In genomic region chr17:56528636-56529170, GRCh38 we compare ENCODE assay signal across 38 cellular contexts.
"Had no signal": no experiment of that assay in that cellular context is flagged by ENCODE, and none has a peak within 500 bp of the region (broad histone marks: within the 10 kb centered on the region; RNA-seq: fewer than 3 reads in every experiment).

No MANE protein-coding gene starts in this region.

- H3K27ac ChIP-seq: PC-9, RWPE1, VCaP had no signal

- H3K4me3 ChIP-seq: K562, PC-9 had no signal

- H3K36me3 Mint-ChIP-seq: activated CD8-positive, alpha-beta memory T cell treated with anti-CD3 and anti-CD28 coated beads, Interleukin-2, amount 10 ng/mL, durations not matched to agents 7 days and 5 days; activated naive CD4-positive, alpha-beta T cell treated with anti-CD3 and anti-CD28 coated beads, Interleukin-2, amount 10 ng/mL, durations not matched to agents 7 days and 5 days; activated naive CD8-positive, alpha-beta T cell; brain had no signal

- DNase-seq: activated B cell treated with CpG ODN at 0.5 μM for 24 hours; activated CD4-positive, alpha-beta memory T cell treated with anti-CD3 and anti-CD28 coated beads, Interleukin-2, amount 10 ng/mL, durations not matched to agents 7 days and 5 days; activated CD4-positive, alpha-beta T cell treated with anti-CD3 and anti-CD28 coated beads for 4 hours; activated CD4-positive, CD25-positive, alpha-beta regulatory T cell treated with anti-CD3 and anti-CD28 coated beads, Interleukin-2, amount 50 U/mL, for 72 hours; activated CD8-positive, alpha-beta memory T cell treated with anti-CD3 and anti-CD28 coated beads for 24 hours; activated CD8-positive, alpha-beta memory T cell treated with anti-CD3 and anti-CD28 coated beads, Interleukin-2, amount 10 ng/mL, durations not matched to agents 7 days and 5 days; activated CD8-positive, alpha-beta memory T cell treated with anti-CD3 and anti-CD28 coated beads, Interleukin-2, amount 50 U/mL, for 48 hours; activated effector memory CD4-positive, alpha-beta T cell treated with Interleukin-2 at 50 U/mL for 16 hours; activated naive CD4-positive, alpha-beta T cell treated with anti-CD3 and anti-CD28 coated beads, Interleukin-2, amount 10 ng/mL, durations not matched to agents 7 days and 5 days; activated naive CD8-positive, alpha-beta T cell treated with anti-CD3 and anti-CD28 coated beads, Interleukin-2, amount 50 U/mL, for 24 hours; activated T-cell treated with anti-CD3 and anti-CD28 coated beads, Interleukin-2, amount 50 U/mL, for 48 hours; anterior cingulate cortex; central memory CD4-positive, alpha-beta T cell; NCI-H1092 treated with DMSO at 0.1 percent for 48 hours; NCI-H1417; NCI-H146; NCI-H187; NCI-H2029 treated with DMSO at 0.1 percent for 48 hours; NCI-H2107; NCI-H2171; NCI-H2227 treated with DMSO at 0.1 percent for 48 hours; NCI-H446; NCI-H510A treated with DMSO at 0.1 percent for 48 hours; NCI-H526 treated with DMSO at 0.1 percent for 48 hours; NCI-H774; NK-92 treated with Interleukin-12 subunit alpha and Interleukin-12 subunit beta, amount 100 ng/mL, for 24 hours; PC-9; SIG-M5; T-helper 1 cell; T-helper 2 cell; T-helper 9 cell had no signal

- H3K4me2 ChIP-seq: PC-9 had no signal

- ATAC-seq: activated CD8-positive, alpha-beta memory T cell treated with anti-CD3 and anti-CD28 coated beads, Interleukin-2, amount 10 ng/mL, durations not matched to agents 7 days and 5 days; activated naive CD8-positive, alpha-beta T cell treated with anti-CD3 and anti-CD28 coated beads, Interleukin-2, amount 50 U/mL, for 24 hours; K562; Right ventricle myocardium inferior; SK-N-SH treated with all-trans-retinoic acid at 6 μM for 48 hours had no signal

- H3K27ac Mint-ChIP-seq: activated B cell treated with CpG ODN at 0.5 μM for 24 hours; activated CD4-positive, alpha-beta memory T cell treated with anti-CD3 and anti-CD28 coated beads, Interleukin-2, amount 10 ng/mL, durations not matched to agents 7 days and 5 days; activated CD8-positive, alpha-beta memory T cell treated with anti-CD3 and anti-CD28 coated beads, Interleukin-2, amount 10 ng/mL, durations not matched to agents 7 days and 5 days; activated naive CD4-positive, alpha-beta T cell treated with anti-CD3 and anti-CD28 coated beads, Interleukin-2, amount 10 ng/mL, durations not matched to agents 7 days and 5 days; activated naive CD8-positive, alpha-beta T cell; activated naive CD8-positive, alpha-beta T cell treated with anti-CD3 and anti-CD28 coated beads, Interleukin-2, amount 50 U/mL, for 24 hours; brain had no signal

- H3K27me3 Mint-ChIP-seq: activated naive CD4-positive, alpha-beta T cell treated with anti-CD3 and anti-CD28 coated beads, Interleukin-2, amount 10 ng/mL, durations not matched to agents 7 days and 5 days had no signal

- H3K9me3 Mint-ChIP-seq: activated B cell treated with CpG ODN at 0.5 μM for 24 hours; activated CD4-positive, alpha-beta memory T cell treated with anti-CD3 and anti-CD28 coated beads, Interleukin-2, amount 10 ng/mL, durations not matched to agents 7 days and 5 days; activated naive CD4-positive, alpha-beta T cell treated with anti-CD3 and anti-CD28 coated beads, Interleukin-2, amount 10 ng/mL, durations not matched to agents 7 days and 5 days; activated naive CD8-positive, alpha-beta T cell treated with anti-CD3 and anti-CD28 coated beads, Interleukin-2, amount 50 U/mL, for 24 hours had no signal

- H3K4me3 Mint-ChIP-seq: activated B cell treated with CpG ODN at 0.5 μM for 24 hours; activated CD4-positive, alpha-beta memory T cell treated with anti-CD3 and anti-CD28 coated beads, Interleukin-2, amount 10 ng/mL, durations not matched to agents 7 days and 5 days; activated CD8-positive, alpha-beta memory T cell treated with anti-CD3 and anti-CD28 coated beads, Interleukin-2, amount 10 ng/mL, durations not matched to agents 7 days and 5 days; activated naive CD4-positive, alpha-beta T cell treated with anti-CD3 and anti-CD28 coated beads, Interleukin-2, amount 10 ng/mL, durations not matched to agents 7 days and 5 days; activated naive CD8-positive, alpha-beta T cell; activated naive CD8-positive, alpha-beta T cell treated with anti-CD3 and anti-CD28 coated beads, Interleukin-2, amount 50 U/mL, for 24 hours; brain had no signal

- H2AFZ ChIP-seq: PC-9 had no signal

- H3K4me1 Mint-ChIP-seq: activated B cell treated with CpG ODN at 0.5 μM for 24 hours; activated CD4-positive, alpha-beta memory T cell treated with anti-CD3 and anti-CD28 coated beads, Interleukin-2, amount 10 ng/mL, durations not matched to agents 7 days and 5 days; activated CD8-positive, alpha-beta memory T cell treated with anti-CD3 and anti-CD28 coated beads, Interleukin-2, amount 10 ng/mL, durations not matched to agents 7 days and 5 days; activated naive CD4-positive, alpha-beta T cell treated with anti-CD3 and anti-CD28 coated beads, Interleukin-2, amount 10 ng/mL, durations not matched to agents 7 days and 5 days; activated naive CD8-positive, alpha-beta T cell treated with anti-CD3 and anti-CD28 coated beads, Interleukin-2, amount 50 U/mL, for 24 hours had no signal
